In genomic region chr1:203169770-203170520, GRCh38 we compare ENCODE assay signal across 32 cellular contexts. TPM values are rescaled to one million over a fixed set of nuclear protein-coding genes. Genes with fewer than 3 reads are reported as not detected.
"Had no signal": no experiment of that assay in that cellular context is flagged by ENCODE, and none has a peak within 500 bp of the region (broad histone marks: within the 10 kb centered on the region; RNA-seq: fewer than 3 reads in every experiment).

No MANE protein-coding gene starts in this region.

- H3K36me3 Mint-ChIP-seq: activated naive CD4-positive, alpha-beta T cell treated with anti-CD3 and anti-CD28 coated beads, Interleukin-2, amount 10 ng/mL, durations not matched to agents 7 days and 5 days; activated naive CD8-positive, alpha-beta T cell treated with anti-CD3 and anti-CD28 coated beads, Interleukin-2, amount 10 ng/mL, durations not matched to agents 7 days and 5 days; immature natural killer cell; naive B cell had no signal

- H3K4me1 Mint-ChIP-seq: activated naive CD4-positive, alpha-beta T cell treated with anti-CD3 and anti-CD28 coated beads, Interleukin-2, amount 10 ng/mL, durations not matched to agents 7 days and 5 days; immature natural killer cell had no signal

- H3K4me3 Mint-ChIP-seq: activated naive CD4-positive, alpha-beta T cell treated with anti-CD3 and anti-CD28 coated beads, Interleukin-2, amount 10 ng/mL, durations not matched to agents 7 days and 5 days; activated naive CD8-positive, alpha-beta T cell treated with anti-CD3 and anti-CD28 coated beads, Interleukin-2, amount 10 ng/mL, durations not matched to agents 7 days and 5 days; immature natural killer cell; T-helper 2 cell treated with Interferon-gamma antibody and Interleukin-4, amounts not matched to agents 5 μg/mL and 100 μg/mL, for 36 hours had no signal

- DNase-seq: activated CD4-positive, alpha-beta T cell treated with anti-CD3 and anti-CD28 coated beads for 4 hours; activated CD4-positive, alpha-beta T cell treated with anti-CD3 and anti-CD28 coated beads, Interleukin-2, amount 50 U/mL, for 48 hours; activated CD4-positive, CD25-positive, alpha-beta regulatory T cell; activated CD8-positive, alpha-beta memory T cell treated with anti-CD3 and anti-CD28 coated beads for 24 hours; activated CD8-positive, alpha-beta memory T cell treated with anti-CD3 and anti-CD28 coated beads, Interleukin-2, amount 50 U/mL, for 4 hours; activated naive CD4-positive, alpha-beta T cell treated with anti-CD3 and anti-CD28 coated beads, Interleukin-2, amount 10 ng/mL, durations not matched to agents 7 days and 5 days; activated naive CD8-positive, alpha-beta T cell treated with anti-CD3 and anti-CD28 coated beads, Interleukin-2, amount 10 ng/mL, durations not matched to agents 7 days and 5 days; activated T-cell treated with anti-CD3 and anti-CD28 coated beads, Interleukin-2, amount 50 U/mL, for 48 hours; brain microvascular endothelial cell; central memory CD4-positive, alpha-beta T cell; hypothalamus; immature natural killer cell; lower lobe of right lung; mesenchymal stem cell; naive B cell; occipital lobe; right cardiac atrium; stimulated activated naive CD4-positive, alpha-beta T cell; T-helper 1 cell; tibial artery had no signal

- H3K36me3 ChIP-seq: brain microvascular endothelial cell, gastroesophageal sphincter, lower lobe of right lung, suprapubic skin had no signal

- H3K9me3 ChIP-seq: gastroesophageal sphincter, lower lobe of right lung, mucosa of descending colon, suprapubic skin, tibial artery had no signal

- ATAC-seq: gastroesophageal sphincter, lower lobe of right lung, mucosa of descending colon, right cardiac atrium had no signal

- H3K27me3 ChIP-seq: gastroesophageal sphincter had no signal

- H3K4me1 ChIP-seq: gastroesophageal sphincter, lower lobe of right lung, suprapubic skin, tibial artery had no signal

- H3K9me3 Mint-ChIP-seq: activated naive CD4-positive, alpha-beta T cell treated with anti-CD3 and anti-CD28 coated beads, Interleukin-2, amount 10 ng/mL, durations not matched to agents 7 days and 5 days; activated naive CD8-positive, alpha-beta T cell treated with anti-CD3 and anti-CD28 coated beads, Interleukin-2, amount 10 ng/mL, durations not matched to agents 7 days and 5 days; immature natural killer cell; naive B cell; T-helper 2 cell treated with Interferon-gamma antibody and Interleukin-4, amounts not matched to agents 5 μg/mL and 100 μg/mL, for 36 hours had no signal

- H3K27ac ChIP-seq: brain microvascular endothelial cell, gastroesophageal sphincter, lower lobe of right lung, suprapubic skin, tibial artery had no signal

- H3K4me3 ChIP-seq: gastroesophageal sphincter, lower lobe of right lung, mucosa of descending colon, suprapubic skin, tibial artery had no signal

- H3K27ac Mint-ChIP-seq: activated naive CD4-positive, alpha-beta T cell treated with anti-CD3 and anti-CD28 coated beads, Interleukin-2, amount 10 ng/mL, durations not matched to agents 7 days and 5 days; activated naive CD8-positive, alpha-beta T cell treated with anti-CD3 and anti-CD28 coated beads, Interleukin-2, amount 10 ng/mL, durations not matched to agents 7 days and 5 days; immature natural killer cell; T-helper 2 cell treated with Interferon-gamma antibody and Interleukin-4, amounts not matched to agents 5 μg/mL and 100 μg/mL, for 36 hours had no signal

RNA-seq across cellular contexts. Expression of gene MYBPH, which starts 5.7 kb away (rescaled TPM):
- total RNA-seq: activated naive CD8-positive, alpha-beta T cell treated with anti-CD3 and anti-CD28 coated beads, Interleukin-2, amount 10 ng/mL, durations not matched to agents 7 days and 5 days; astrocyte; endothelial cell of umbilical vein; gastroesophageal sphincter; kidney epithelial cell; lower lobe of right lung; mucosa of descending colon; occipital lobe; right cardiac atrium; ureter had no signal
- polyA plus RNA-seq: endothelial cell of umbilical vein, esophagus, immature natural killer cell, neural cell had no signal

RNA-seq across cellular contexts. Expression of gene CHI3L1, which starts 16.6 kb away (rescaled TPM):
- total RNA-seq: endothelial cell of umbilical vein had no signal
- polyA plus RNA-seq: endothelial cell of umbilical vein, immature natural killer cell, neural cell had no signal

RNA-seq across cellular contexts. Expression of gene ADORA1, which starts 42.4 kb away (rescaled TPM):
- total RNA-seq: activated naive CD8-positive, alpha-beta T cell treated with anti-CD3 and anti-CD28 coated beads, Interleukin-2, amount 10 ng/mL, durations not matched to agents 7 days and 5 days; endothelial cell of umbilical vein had no signal

RNA-seq across cellular contexts. Expression of gene CHIT1, which starts 59.5 kb away (rescaled TPM):
- total RNA-seq: astrocyte, endothelial cell of umbilical vein, fibroblast of lung, fibroblast of villous mesenchyme, kidney epithelial cell, occipital lobe had no signal
- polyA plus RNA-seq: endothelial cell of umbilical vein, fibroblast of lung, immature natural killer cell, neural cell had no signal
